1 cellular context compared by ENCODE assay signal in genomic region chr17:78118801-78119241, GRCh38.
TF ChIP-seq lines count a peak whose summit lies in the region.

No MANE protein-coding gene starts in this region.

TF ChIP-seq in HepG2, 621 proteins besides CTCF, POLR2A, EP300 and RAD21:
- peak; percentile 59 for TF ChIP-seq RBFOX2 (IDR thresholded peaks at IDR 0.05; ENCODE audit: low read depth, low read length)
- no peak for TF ChIP-seq ZNF264 (CRISPR knock-in tag; IDR thresholded peaks at IDR 0.05)
- peak; percentile 67 for TF ChIP-seq AGO2 (optimal IDR thresholded peaks at IDR 0.05; ENCODE audit: low read depth, low read length)
- no peak for TF ChIP-seq DR1 (CRISPR knock-in tag; IDR thresholded peaks at IDR 0.05)
- 0 out of 2 replicates have a peak, but pooled peaks have one; percentile 7 for TF ChIP-seq AKAP8 (CRISPR knock-in tag; IDR thresholded peaks at IDR 0.05)
- TF ChIP-seq ZNF800 (CRISPR knock-in tag; IDR thresholded peaks at IDR 0.05), result no peak
TF ChIP-seq in HepG2: peak in this region for 3.
